ENCODE assay signal across 9 cellular contexts in the genomic region with DNA sequence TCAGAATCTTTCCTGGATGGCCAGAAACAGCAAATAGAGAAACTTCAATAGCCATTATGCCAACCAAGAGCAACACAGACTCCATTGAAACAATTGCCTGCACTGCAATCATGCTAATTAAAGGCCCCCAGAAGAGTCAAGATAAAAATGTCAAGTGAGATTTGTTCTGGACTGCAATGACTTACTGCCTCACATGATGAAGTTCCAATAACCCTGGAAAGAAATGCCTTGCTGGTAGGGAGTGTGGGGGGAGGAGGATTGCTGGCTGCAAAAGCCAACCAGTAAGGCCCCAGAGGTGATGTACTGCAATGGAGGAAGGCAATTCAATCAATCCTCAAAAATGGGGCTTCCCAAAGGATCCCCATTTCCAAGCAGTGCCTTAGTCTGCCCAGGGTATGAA.
"Had no signal": no experiment of that assay in that cellular context is flagged by ENCODE, and none has a peak within 500 bp of the region (broad histone marks: within the 10 kb centered on the region; RNA-seq: fewer than 3 reads in every experiment).

No MANE protein-coding gene starts in this region.

- H3K4me3 ChIP-seq: GM23248, GM23338, HAP-1 had no signal

- ATAC-seq: GM23338, HCT116 had no signal

- H3K36me3 ChIP-seq: HAP-1 had no signal

- H3K27ac Mint-ChIP-seq: GM23338, H9, HFFc6 had no signal

- H3K4me3 Mint-ChIP-seq: GM23338, H9, HFFc6 had no signal

- DNase-seq: GM23248, GOT3, H7, H9, HCEC 1CT, HFFc6 had no signal

- H3K27ac ChIP-seq: GM23248 had no signal

- H3K4me1 ChIP-seq: HAP-1 had no signal

- H3K4me1 Mint-ChIP-seq: GM23338 had no signal
